In genomic region chr7:20358762-20359282, GRCh38 we compare ENCODE assay signal across 18 cellular contexts.
"Had no signal": no experiment of that assay in that cellular context is flagged by ENCODE, and none has a peak within 500 bp of the region (broad histone marks: within the 10 kb centered on the region; RNA-seq: fewer than 3 reads in every experiment).

No MANE protein-coding gene starts in this region.

- H3K4me2 ChIP-seq: hepatocyte had no signal

- DNase-seq: effector memory CD4-positive, alpha-beta T cell; foreskin keratinocyte; left colon; left ventricle myocardium superior; mesendoderm; naive B cell; posterior cingulate gyrus; spleen; stimulated activated CD4-positive, alpha-beta T cell treated with anti-CD3 and anti-CD28 coated beads, Interleukin-15, amount 100 ng/mL, for 24 hours; stimulated activated CD4-positive, alpha-beta T cell treated with anti-CD3 and anti-CD28 coated beads, Interleukin-1b, Interleukin-23, amount 100 ng/mL, for 48 hours; stimulated activated CD4-positive, alpha-beta T cell treated with anti-CD3 and anti-CD28 coated beads, Interleukin-4, amount 100 ng/mL, for 24 hours; tibial artery; upper lobe of left lung; uterus had no signal

- H3K27me3 ChIP-seq: foreskin keratinocyte, hepatocyte, tibial artery, upper lobe of left lung, uterus had no signal

- H3K9me3 ChIP-seq: spleen, tibial artery, upper lobe of left lung, uterus had no signal

- H3K4me1 ChIP-seq: spleen, upper lobe of left lung, uterus had no signal

- ATAC-seq: foreskin keratinocyte; left colon; left ventricle myocardium superior; sciatic nerve; stimulated activated memory B cell treated with anti-CD40 and anti-IgM and Interleukin-4, amounts not matched to agents 10 μg/mL and 1 μg/mL and 100 μg/mL, for 72 hours had no signal

- H3K4me3 ChIP-seq: hepatocyte, lung, spleen, tibial artery, upper lobe of left lung, uterus had no signal

- H2AFZ ChIP-seq: hepatocyte had no signal

- H3K36me3 ChIP-seq: spleen, tibial artery, upper lobe of left lung, uterus had no signal

- H3K27ac ChIP-seq: foreskin keratinocyte, hepatocyte, spleen, tibial artery, upper lobe of left lung had no signal
